8 cellular contexts compared by ENCODE assay signal in genomic region chr9:125200216-125201047, GRCh38. TPM values are rescaled to one million over a fixed set of nuclear protein-coding genes. Genes with fewer than 3 reads are reported as not detected.
DNase-seq lines count a peak whose midpoint lies in the region; ATAC-seq and TF ChIP-seq lines count a peak whose summit lies in the region.

Gene RABEPK, plus strand, starts transcription at chr9:125200542. Its CDS starts 2,472 bp downstream, at chr9:125203014.

- H3K4me3 ChIP-seq in kidney epithelial cell (ENCODE audit: low read depth, low read length): peak within 1 kb of the TSS; percentile 77

- no peak for TF ChIP-seq CTCF in AG09319 (IDR thresholded peaks at IDR 0.05; ENCODE audit: low read depth, low read length)
- TF ChIP-seq CTCF in kidney epithelial cell (IDR thresholded peaks at IDR 0.05; ENCODE audit: insufficient read depth, low read length, poor library complexity, severe bottlenecking): no peak

- no peaks in the 10 kb centered on the region for H3K36me3 ChIP-seq in kidney epithelial cell (ENCODE audit: control insufficient read depth, insufficient read depth, low read length)

- DNase-seq in AG09319 (ENCODE audit: extremely low read depth, low read depth): peak; percentile 90
- peak; percentile 31 to 88 for DNase-seq in NCI-H446 (lab: John Stamatoyannopoulos, UW)
- DNase-seq in activated CD4-positive, alpha-beta T cell treated with anti-CD3 and anti-CD28 coated beads for 1 hour: peak; percentile 75
- DNase-seq in cerebellum (ENCODE audit: low spot score): peak; percentile 97
- DNase-seq in kidney epithelial cell (ENCODE audit: low read depth): peak; percentile 77
- DNase-seq in stimulated activated CD4-positive, alpha-beta T cell treated with anti-CD3 and anti-CD28 coated beads, Interleukin-15, amount 100 ng/mL, for 48 hours (ENCODE audit: low read depth in 2 of 2): peak; percentile 72 to 92

- no peaks in the 10 kb centered on the region for H3K27me3 ChIP-seq in kidney epithelial cell (ENCODE audit: control insufficient read depth, insufficient read depth, low read length)

- ATAC-seq in GM19025 (IDR thresholded peaks at IDR 0.05; ENCODE audit: low read depth, unreplicated experiment) (peak; percentile 97), HG03342 (IDR thresholded peaks at IDR 0.05; ENCODE audit: unreplicated experiment) (peak; percentile 98)

RNA-seq across cellular contexts. Expression of gene RABEPK, which starts in this region (rescaled TPM):
- total RNA-seq in cerebellum (11.1 TPM), kidney epithelial cell (19.8 and 24.2 TPM in 2 replicates)

Comparison
In these comparisons a context has a peak if more than half of its experiments do, and no peak if none do; other contexts are left out.
1. Peak in every context shown above with its lines: DNase-seq, ATAC-seq and H3K4me3 ChIP-seq.